Comparison of ENCODE assay signal across 8 cellular contexts in genomic region chr17:3965123-3965800, GRCh38. TPM values are rescaled to one million over a fixed set of nuclear protein-coding genes. Genes with fewer than 3 reads are reported as not detected.
DNase-seq lines count a peak whose midpoint lies in the region; ATAC-seq and TF ChIP-seq lines count a peak whose summit lies in the region.

No MANE protein-coding gene starts in this region.

- 0 out of 2 replicates have a peak, but pooled peaks have one; percentile 2 for TF ChIP-seq CTCF in BJ (IDR thresholded peaks at IDR 0.05; ENCODE audit: insufficient read depth, low read depth, low read length)
- TF ChIP-seq CTCF in activated B cell treated with CpG ODN at 0.5 μM for 24 hours (IDR thresholded peaks at IDR 0.05) = no peak
- no peak for TF ChIP-seq CTCF in coronary artery (IDR thresholded peaks at IDR 0.05)
- no peak for TF ChIP-seq CTCF in lower lobe of right lung (IDR thresholded peaks at IDR 0.05)

- ATAC-seq in activated B cell treated with CpG ODN at 0.5 μM for 24 hours (ENCODE audit: low read depth) (peak; percentile 49), lower lobe of right lung (peak; percentile 81 to 86), GM19328 (IDR thresholded peaks at IDR 0.05; ENCODE audit: unreplicated experiment) (no peak)

- H3K4me2 ChIP-seq in GM23248 (ENCODE audit: unreplicated experiment) = no peak overlapping the region

- H3F3A ChIP-seq in GM23248 (ENCODE audit: insufficient read depth) = no peaks in the 10 kb centered on the region

- peak overlapping the region; percentile 94 for H3K27ac Mint-ChIP-seq in activated B cell treated with CpG ODN at 0.5 μM for 24 hours

- H3K36me3 Mint-ChIP-seq in activated B cell treated with CpG ODN at 0.5 μM for 24 hours (ENCODE audit: low read depth) = peaks cover 24% of the 10 kb centered on the region

- 27 to 52% methylated on average over 9 to 17 of the region's 17 CpGs for WGBS in GM23248 (ENCODE audit: low coverage in 1 of 2, low lambda C conversion rate in 2 of 2, missing lambda C conversion rate in 2 of 2), 2 experiments

- peaks cover 77% of the 10 kb centered on the region for H3K4me1 Mint-ChIP-seq in activated B cell treated with CpG ODN at 0.5 μM for 24 hours

- H3K27me3 Mint-ChIP-seq in activated B cell treated with CpG ODN at 0.5 μM for 24 hours = no peaks in the 10 kb centered on the region

- peak overlapping the region; percentile 82 for H2AFZ ChIP-seq in GM23248

- H3K4me3 Mint-ChIP-seq in activated B cell treated with CpG ODN at 0.5 μM for 24 hours = peak overlapping the region; percentile 87

- CTCF ChIA-PET in BJ (lab: Yijun Ruan, JAX) (interaction anchor here (0.6 to 2.6 kb wide), 2 partner anchors 52 to 58 kb away, joined by 3 to 7 read pairs; no protein-coding TSS in a partner anchor), activated B cell treated with CpG ODN at 0.5 μM for 24 hours (lab: Charles Lee) (interaction anchor here (0.6 to 4.2 kb wide), 7 partner anchors 13 to 118 kb away, joined by 3 to 72 read pairs (median 4); partner anchors contain the start of gene NCBP3)

- no peak overlapping the region for H3K9ac ChIP-seq in GM23248

- H4K20me1 ChIP-seq in GM23248 (ENCODE audit: insufficient read depth) = no peaks in the 10 kb centered on the region

- in situ Hi-C loops in GM23248 (cut with MboI) = no loop called here

- H3K9me3 Mint-ChIP-seq in activated B cell treated with CpG ODN at 0.5 μM for 24 hours = no peaks in the 10 kb centered on the region

- H3K9me2 ChIP-seq in GM23248 (ENCODE audit: insufficient read depth) = no peaks in the 10 kb centered on the region

- no peaks in the 10 kb centered on the region for H3K36me3 ChIP-seq in BJ (ENCODE audit: control insufficient read depth, insufficient read depth, low read length)
- H3K36me3 ChIP-seq in GM23248 (ENCODE audit: low read depth) = no peaks in the 10 kb centered on the region
- H3K36me3 ChIP-seq in lower lobe of right lung = no peaks in the 10 kb centered on the region

- H3K79me2 ChIP-seq in GM23248 (ENCODE audit: insufficient read depth) = no peaks in the 10 kb centered on the region

- intact Hi-C loops in activated B cell treated with CpG ODN at 0.5 μM for 24 hours (cut with micrococcal nuclease) = loop anchor here (2.0 to 5.0 kb wide), 2 partner anchors 178 to 1563 kb away; partner anchors contain the start of genes CYB5D2, MNT and ZZEF1
- intact Hi-C loops in lower lobe of right lung (cut with DNase I) = no loop called here

- POLR2A ChIA-PET in BJ (lab: Charles Lee) = no interaction called here
- POLR2A ChIA-PET in activated B cell treated with CpG ODN at 0.5 μM for 24 hours (lab: Charles Lee) = interaction anchor here (0.6 to 10.9 kb wide), 21 partner anchors 8 to 818 kb away, joined by 3 to 311 read pairs (median 4); partner anchors contain the start of genes CTNS, NCBP3, P2RX1 and SHPK

- H3K4me3 ChIP-seq in BJ (ENCODE audit: low read depth, low read length) = peak overlapping the region; percentile 54
- H3K4me3 ChIP-seq in GM23248 = peak overlapping the region; percentile 63
- peak overlapping the region; percentile 77 for H3K4me3 ChIP-seq in coronary artery
- H3K4me3 ChIP-seq in lower lobe of right lung = peak overlapping the region; percentile 69

- DNase-seq in BJ (ENCODE audit: low read depth) = no peak
- peak; percentile 60 for DNase-seq in GM23248
- peak; percentile 63 for DNase-seq in NCI-H2196 (lab: John Stamatoyannopoulos, UW; ENCODE audit: unreplicated experiment)
- peak; percentile 64 for DNase-seq in activated B cell treated with CpG ODN at 0.5 μM for 24 hours
- DNase-seq in coronary artery (ENCODE audit: low spot score) = no peak
- peak; percentile 84 for DNase-seq in lower lobe of right lung
- DNase-seq in stimulated activated CD8-positive, alpha-beta memory T cell treated with anti-CD3 and anti-CD28 coated beads, Interleukin-15, amount 100 ng/mL, for 24 hours (ENCODE audit: low read depth) = peak; percentile 21

- H3K4me1 ChIP-seq in GM23248 (ENCODE audit: insufficient read depth) (no peaks in the 10 kb centered on the region), lower lobe of right lung (peaks cover 45% of the 10 kb centered on the region)

- H3K9me3 ChIP-seq in GM23248 (ENCODE audit: low read depth) = no peaks in the 10 kb centered on the region
- no peaks in the 10 kb centered on the region for H3K9me3 ChIP-seq in lower lobe of right lung

- H3K27ac ChIP-seq in GM23248 = no peak overlapping the region
- peak overlapping the region; percentile 78 to 79 for H3K27ac ChIP-seq in coronary artery
- peak overlapping the region; percentile 81 for H3K27ac ChIP-seq in lower lobe of right lung

- peaks cover 18% of the 10 kb centered on the region for H3K27me3 ChIP-seq in BJ (ENCODE audit: control insufficient read depth, insufficient read depth, low read length)
- peaks cover 25% of the 10 kb centered on the region for H3K27me3 ChIP-seq in GM23248 (replicated peaks; ENCODE audit: insufficient read depth)
- H3K27me3 ChIP-seq in lower lobe of right lung (ENCODE audit: low read depth) = peaks cover 16% of the 10 kb centered on the region

RNA-seq across cellular contexts. Expression of gene ATP2A3, which starts 1.0 kb away (rescaled TPM):
- polyA plus RNA-seq in BJ (2011; rRNA removed) (0.65 and 1.1 TPM in 2 replicates), GM23248 (2016; fragmentation: Nextera tagmentation; extraction: Ambion mirVana) (0.58 and 0.81 TPM in 2 replicates)
- polyA minus RNA-seq in BJ (2011; rRNA and poly(A)+ RNA removed) = 0.72 and 1.5 TPM in 2 replicates
- 0.86 TPM in 1 of 2 replicates, not detected in the other for total RNA-seq in GM23248 (2014; rRNA removed; shearing (Covaris generic))
- total RNA-seq in activated B cell treated with CpG ODN at 0.5 μM for 24 hours (458 and 541 TPM in 2 replicates), lower lobe of right lung (45.6 TPM)

RNA-seq across cellular contexts. Expression of gene P2RX1, which starts 49.0 kb away (rescaled TPM):
- polyA plus RNA-seq in BJ (2011; rRNA removed) (0.02 and 0.05 TPM in 2 replicates), GM23248 (2016; fragmentation: Nextera tagmentation; extraction: Ambion mirVana) (0.06 TPM in 1 of 2 replicates, not detected in the other)
- not detected in 2 replicates for polyA minus RNA-seq in BJ (2011; rRNA and poly(A)+ RNA removed)
- not detected in 2 replicates for total RNA-seq in GM23248 (2014; rRNA removed; shearing (Covaris generic))
- total RNA-seq in activated B cell treated with CpG ODN at 0.5 μM for 24 hours (22.0 and 26.0 TPM in 2 replicates), lower lobe of right lung (8.7 TPM)

Comparison
In these comparisons a context has a peak if more than half of its experiments do, and no peak if none do; other contexts are left out.
1. DNase-seq: peak in GM23248 (single experiment), NCI-H2196 (single experiment), activated B cell treated with CpG ODN at 0.5 μM for 24 hours (single experiment), lower lobe of right lung (single experiment) and stimulated activated CD8-positive, alpha-beta memory T cell treated with anti-CD3 and anti-CD28 coated beads, Interleukin-15, amount 100 ng/mL, for 24 hours (single experiment); none in BJ (single experiment) and coronary artery (single experiment).
2. RNA of gene ATP2A3, which starts 1.0 kb away (total RNA-seq): 458 to 541 TPM in activated B cell treated with CpG ODN at 0.5 μM for 24 hours and 45.6 TPM in lower lobe of right lung (single experiment); 0.86 TPM in GM23248; every median in the first group is over 10 times any median in the second.
3. Peak in every context shown above with its lines, with median percentiles within 50 percentile points of each other: H3K4me3 ChIP-seq.